Comparison of ENCODE assay signal across 8 cellular contexts in genomic region chr19:18167975-18168645, GRCh38. TPM values are rescaled to one million over a fixed set of nuclear protein-coding genes. Genes with fewer than 3 reads are reported as not detected.
DNase-seq lines count a peak whose midpoint lies in the region; ATAC-seq, FAIRE-seq and TF ChIP-seq lines count a peak whose summit lies in the region.

No MANE protein-coding gene starts in this region.

- peaks cover 9% of the 10 kb centered on the region; the same call in 1 of the 2 replicates for H4K20me1 ChIP-seq in PC-9 (ENCODE audit: insufficient read depth)

- no peak overlapping the region for H3K4me3 ChIP-seq in AG09309 (ENCODE audit: control insufficient read depth, low read depth, low read length)
- H3K4me3 ChIP-seq in PC-9, result no peak overlapping the region
- H3K4me3 ChIP-seq in cardiac muscle cell, result no peak overlapping the region

- no peak overlapping the region for H3K27ac ChIP-seq in PC-9
- H3K27ac ChIP-seq in cardiac muscle cell, result no peak overlapping the region

- H3K4me1 ChIP-seq in PC-9 (replicated peaks; ENCODE audit: insufficient read depth), result no peaks in the 10 kb centered on the region
- no peaks in the 10 kb centered on the region for H3K4me1 ChIP-seq in cardiac muscle cell (ENCODE audit: low read depth)

- peaks cover 58% of the 10 kb centered on the region for H3F3A ChIP-seq in PC-9 (ENCODE audit: insufficient read depth, low read depth)

- H3K27me3 ChIP-seq in PC-9 (ENCODE audit: insufficient read depth, low read depth) (no peaks in the 10 kb centered on the region), cardiac muscle cell (no peaks in the 10 kb centered on the region)

- peak; percentile 79 for TF ChIP-seq CTCF in AG09309 (IDR thresholded peaks at IDR 0.05; ENCODE audit: control insufficient read depth, insufficient read depth, low read depth, low read length, missing control alignments)
- TF ChIP-seq CTCF in PC-9 (conservative IDR thresholded peaks at IDR 0.05), result peak; percentile 90
- peak; percentile 77 for TF ChIP-seq CTCF in cardiac muscle cell (IDR thresholded peaks at IDR 0.05; ENCODE audit: low read depth, low read length)

- FAIRE-seq in GM18507 (lab: Jason Lieb, UNC), result peak; percentile 93

- no peak overlapping the region for H2AFZ ChIP-seq in PC-9

- DNase-seq in AG09309 (ENCODE audit: low read depth) (no peak), GM18507 (ENCODE audit: extremely low spot score, insufficient read length, low read depth) (no peak), PC-9 (peak in 1 of 2 experiments; percentile 42), cardiac muscle cell (ENCODE audit: low read depth in 1 of 2, low spot score in 1 of 2) (peak; percentile 52 to 56)
- peak; percentile 43 for DNase-seq in activated gamma-delta T cell treated with anti-CD3 and anti-CD28 coated beads, Interleukin-2, amount 50 U/mL, for 16 hours (ENCODE audit: low read depth)
- peak; percentile 27 to 32 for DNase-seq in stimulated activated CD4-positive, alpha-beta T cell treated with anti-CD3 and anti-CD28 coated beads, Interleukin-1b, Interleukin-23, amount 100 ng/mL, for 1 hour (ENCODE audit: low read depth in 2 of 2)

- H3K36me3 ChIP-seq in PC-9 (ENCODE audit: low read depth) (peaks cover 11% of the 10 kb centered on the region; the same call in 1 of the 2 replicates), cardiac muscle cell (peaks cover 13% of the 10 kb centered on the region)

- no peak overlapping the region for H3K4me2 ChIP-seq in PC-9

- intact Hi-C loops in PC-9 (cut with micrococcal nuclease; ENCODE audit: unreplicated experiment), result no loop called here

- H3K9me3 ChIP-seq in PC-9 (ENCODE audit: insufficient read depth, low read depth) (no peaks in the 10 kb centered on the region), cardiac muscle cell (ENCODE audit: low read depth) (no peaks in the 10 kb centered on the region)

- CTCF ChIA-PET in PC-9 (lab: Charles Lee), result interaction anchor here (0.6 to 1.0 kb wide), 2 partner anchors 55 to 123 kb away, joined by 3 to 9 read pairs; no protein-coding TSS in a partner anchor

- H3K9me2 ChIP-seq in PC-9 (ENCODE audit: insufficient read depth), result no peaks in the 10 kb centered on the region

- ATAC-seq in GM21717 (IDR thresholded peaks at IDR 0.05; ENCODE audit: unreplicated experiment) (no peak), GM21515 (IDR thresholded peaks at IDR 0.05; ENCODE audit: unreplicated experiment) (no peak)

- POLR2A ChIA-PET in PC-9 (lab: Charles Lee; ENCODE audit: unreplicated experiment), result no interaction called here

- H3K79me2 ChIP-seq in PC-9 (ENCODE audit: low read depth), result no peaks in the 10 kb centered on the region

- no TSS peak for BruUV-seq in PC-9 (replicated peaks; lab: Mats Ljungman, UMichigan)

RNA-seq across cellular contexts. Expression of gene IFI30, which starts 5.5 kb away (rescaled TPM):
- total RNA-seq in PC-9 (2021), result 26.1 and 35.8 TPM in 2 replicates
- total RNA-seq in cardiac muscle cell, result 0.98 and 1.4 TPM in 2 replicates
- 1.0 TPM in 1 of 2 replicates, not detected in the other for polyA plus RNA-seq in cardiac muscle cell

RNA-seq across cellular contexts. Expression of gene PIK3R2, which starts 15.1 kb away (rescaled TPM):
- total RNA-seq in PC-9 (2021), result 58.3 and 61.8 TPM in 2 replicates
- 64.7 and 72.0 TPM in 2 replicates for total RNA-seq in cardiac muscle cell
- 48.5 and 53.8 TPM in 2 replicates for polyA plus RNA-seq in cardiac muscle cell

RNA-seq across cellular contexts. Expression of gene MPV17L2, which starts 24.9 kb away (rescaled TPM):
- total RNA-seq in PC-9 (2021) (11.2 and 12.1 TPM in 2 replicates), cardiac muscle cell (38.2 and 74.5 TPM in 2 replicates)
- polyA plus RNA-seq in cardiac muscle cell, result 25.5 and 51.7 TPM in 2 replicates

RNA-seq across cellular contexts. Expression of gene RAB3A, which starts 35.7 kb away (rescaled TPM):
- 4.0 and 4.1 TPM in 2 replicates for total RNA-seq in PC-9 (2021)
- total RNA-seq in cardiac muscle cell, result 11.3 and 13.0 TPM in 2 replicates
- polyA plus RNA-seq in cardiac muscle cell, result 12.5 and 15.3 TPM in 2 replicates

RNA-seq across cellular contexts. Expression of gene PDE4C, which starts 58.1 kb away (rescaled TPM):
- total RNA-seq in PC-9 (2021) (2.2 and 3.8 TPM in 2 replicates), cardiac muscle cell (0.67 and 8.3 TPM in 2 replicates)
- 1.1 TPM in 2 replicates for polyA plus RNA-seq in cardiac muscle cell

Comparison
In these comparisons a context has a peak if more than half of its experiments do, and no peak if none do; other contexts are left out.
1. DNase-seq: peak in activated gamma-delta T cell treated with anti-CD3 and anti-CD28 coated beads, Interleukin-2, amount 50 U/mL, for 16 hours (single experiment), cardiac muscle cell (2 of 2) and stimulated activated CD4-positive, alpha-beta T cell treated with anti-CD3 and anti-CD28 coated beads, Interleukin-1b, Interleukin-23, amount 100 ng/mL, for 1 hour (2 of 2); none in AG09309 (single experiment) and GM18507 (single experiment).
2. RNA of gene IFI30, which starts 5.5 kb away (total RNA-seq): 26.1 to 35.8 TPM in PC-9; 0.98 to 1.4 TPM in cardiac muscle cell; every median in the first group is over 10 times any median in the second.
3. Peak in every context shown above with its lines, with median percentiles within 50 percentile points of each other: CTCF ChIP-seq.